ENCODE assay signal across 8 cellular contexts in genomic region chr14:76977793-76978730, GRCh38. TPM values are rescaled to one million over a fixed set of nuclear protein-coding genes. Genes with fewer than 3 reads are reported as not detected.
DNase-seq lines count a peak whose midpoint lies in the region; ATAC-seq and TF ChIP-seq lines count a peak whose summit lies in the region.

No MANE protein-coding gene starts in this region.

- CTCF ChIA-PET in mammary epithelial cell (lab: Charles Lee; ENCODE audit: low non-redundant PET), result no interaction called here
- CTCF ChIA-PET in activated CD4-positive, alpha-beta T cell treated with anti-CD3 and anti-CD28 coated beads for 36 hours (lab: Charles Lee), result interaction anchor here (0.5 to 1.9 kb wide), 8 partner anchors 9 to 91 kb away, joined by 3 to 7 read pairs (median 4); no protein-coding TSS in a partner anchor

- H3F3A ChIP-seq in neural progenitor cell (ENCODE audit: low read depth), result no peaks in the 10 kb centered on the region

- no peak for TF ChIP-seq CTCF in breast epithelium (IDR thresholded peaks at IDR 0.05)
- no peak for TF ChIP-seq CTCF in mammary epithelial cell (conservative IDR thresholded peaks at IDR 0.05 in 1 of 2, IDR thresholded peaks at IDR 0.05 in 1 of 2; ENCODE audit: extremely low read depth in 1 of 2, insufficient read depth in 1 of 2, low read depth in 1 of 2, low read length in 2 of 2)
- no peak for TF ChIP-seq CTCF in neural progenitor cell (IDR thresholded peaks at IDR 0.05)
- no peak for TF ChIP-seq CTCF in testis (IDR thresholded peaks at IDR 0.05)

- H3K9me3 ChIP-seq in breast epithelium, result no peaks in the 10 kb centered on the region
- H3K9me3 ChIP-seq in mammary epithelial cell (replicated peaks; ENCODE audit: insufficient read depth, low read length), result peaks cover 9% of the 10 kb centered on the region
- H3K9me3 ChIP-seq in neural progenitor cell (ENCODE audit: low read depth), result no peaks in the 10 kb centered on the region
- H3K9me3 ChIP-seq in testis, result no peaks in the 10 kb centered on the region

- H3K9ac ChIP-seq in mammary epithelial cell (ENCODE audit: insufficient read depth, low read length) (no peak overlapping the region), neural progenitor cell (no peak overlapping the region)

- H3K27me3 ChIP-seq in breast epithelium (no peaks in the 10 kb centered on the region), mammary epithelial cell (ENCODE audit: insufficient read depth, low read length) (no peaks in the 10 kb centered on the region), neural progenitor cell (no peaks in the 10 kb centered on the region), testis (no peaks in the 10 kb centered on the region)

- intact Hi-C loops in breast epithelium (cut with DNase I; ENCODE audit: low total_unique reads), result no loop called here
- intact Hi-C loops in mammary epithelial cell (cut with micrococcal nuclease), result no loop called here
- intact Hi-C loops in activated CD4-positive, alpha-beta T cell treated with anti-CD3 and anti-CD28 coated beads for 36 hours (cut with DNase I, micrococcal nuclease), result loop anchor here (1.0 to 2.0 kb wide), 5 partner anchors 16 to 119 kb away; partner anchors contain the start of gene IRF2BPL (in 1 of the 2)
- intact Hi-C loops in dendritic cell treated with granulocyte-macrophage colony-stimulating factor and Interleukin-4, amounts not matched to agents 40 ng/mL and 50 ng/mL, for 4 days (cut with micrococcal nuclease), result loop anchor here (2.0 kb wide), 2 partner anchors 15 to 51 kb away; partner anchors contain the start of gene IRF2BPL
- intact Hi-C loops in testis (cut with DNase I; ENCODE audit: low total_unique reads), result no loop called here

- H3K36me3 ChIP-seq in breast epithelium (no peaks in the 10 kb centered on the region), mammary epithelial cell (ENCODE audit: insufficient read depth, low read length) (no peaks in the 10 kb centered on the region), neural progenitor cell (no peaks in the 10 kb centered on the region), testis (ENCODE audit: low read depth, missing control alignments) (no peaks in the 10 kb centered on the region)

- H3K4me3 Mint-ChIP-seq in activated CD4-positive, alpha-beta T cell treated with anti-CD3 and anti-CD28 coated beads for 36 hours, result peak overlapping the region; percentile 53
- no peak overlapping the region for H3K4me3 Mint-ChIP-seq in dendritic cell treated with granulocyte-macrophage colony-stimulating factor and Interleukin-4, amounts not matched to agents 40 ng/mL and 50 ng/mL, for 4 days
- no peak overlapping the region for H3K4me3 Mint-ChIP-seq in neural progenitor cell

- no peak overlapping the region for H2AFZ ChIP-seq in mammary epithelial cell (ENCODE audit: low read depth, low read length)
- no peak overlapping the region for H2AFZ ChIP-seq in neural progenitor cell (replicated peaks)

- peaks cover 10% of the 10 kb centered on the region for H3K9me3 Mint-ChIP-seq in activated CD4-positive, alpha-beta T cell treated with anti-CD3 and anti-CD28 coated beads for 36 hours (ENCODE audit: low read depth)
- peaks cover 8% of the 10 kb centered on the region for H3K9me3 Mint-ChIP-seq in dendritic cell treated with granulocyte-macrophage colony-stimulating factor and Interleukin-4, amounts not matched to agents 40 ng/mL and 50 ng/mL, for 4 days
- H3K9me3 Mint-ChIP-seq in neural progenitor cell, result peaks cover 19% of the 10 kb centered on the region

- H3K36me3 Mint-ChIP-seq in activated CD4-positive, alpha-beta T cell treated with anti-CD3 and anti-CD28 coated beads for 36 hours (ENCODE audit: low read depth), result peaks cover 1% of the 10 kb centered on the region
- H3K36me3 Mint-ChIP-seq in dendritic cell treated with granulocyte-macrophage colony-stimulating factor and Interleukin-4, amounts not matched to agents 40 ng/mL and 50 ng/mL, for 4 days (ENCODE audit: low read depth), result no peaks in the 10 kb centered on the region
- peaks cover 3% of the 10 kb centered on the region for H3K36me3 Mint-ChIP-seq in neural progenitor cell

- peaks cover 26% of the 10 kb centered on the region for H3K4me1 Mint-ChIP-seq in activated CD4-positive, alpha-beta T cell treated with anti-CD3 and anti-CD28 coated beads for 36 hours
- peaks cover 37% of the 10 kb centered on the region for H3K4me1 Mint-ChIP-seq in dendritic cell treated with granulocyte-macrophage colony-stimulating factor and Interleukin-4, amounts not matched to agents 40 ng/mL and 50 ng/mL, for 4 days (ENCODE audit: low read depth)
- peaks cover 31% of the 10 kb centered on the region for H3K4me1 Mint-ChIP-seq in neural progenitor cell

- no peak overlapping the region for H3K4me3 ChIP-seq in breast epithelium
- no peak overlapping the region for H3K4me3 ChIP-seq in mammary epithelial cell (replicated peaks in 1 of 3; ENCODE audit: insufficient read depth in 1 of 3, low read depth in 2 of 3, low read length in 3 of 3)
- H3K4me3 ChIP-seq in neural progenitor cell, result no peak overlapping the region
- H3K4me3 ChIP-seq in testis, result no peak overlapping the region

- peak; percentile 92 for ATAC-seq in HG03520 (IDR thresholded peaks at IDR 0.05; ENCODE audit: unreplicated experiment)
- ATAC-seq in activated CD4-positive, alpha-beta T cell treated with anti-CD3 and anti-CD28 coated beads for 36 hours, result peak; percentile 99

- dilution Hi-C loops in mammary epithelial cell (cut with HindIII; ENCODE audit: low sequenced_read_pairs), result no loop called here

- H3K4me2 ChIP-seq in mammary epithelial cell (ENCODE audit: insufficient read depth, low read depth, low read length) (no peak overlapping the region), neural progenitor cell (no peak overlapping the region)

- no peaks in the 10 kb centered on the region for H4K20me1 ChIP-seq in mammary epithelial cell (ENCODE audit: insufficient read depth, low read length)
- no peaks in the 10 kb centered on the region for H4K20me1 ChIP-seq in neural progenitor cell (ENCODE audit: low read depth)

- TF ChIP-seq POLR2A in breast epithelium (IDR thresholded peaks at IDR 0.05), result no peak
- no peak for TF ChIP-seq POLR2A in testis (IDR thresholded peaks at IDR 0.05)

- peak overlapping the region; percentile 92 for H3K27ac Mint-ChIP-seq in activated CD4-positive, alpha-beta T cell treated with anti-CD3 and anti-CD28 coated beads for 36 hours
- peak overlapping the region; percentile 90 for H3K27ac Mint-ChIP-seq in dendritic cell treated with granulocyte-macrophage colony-stimulating factor and Interleukin-4, amounts not matched to agents 40 ng/mL and 50 ng/mL, for 4 days
- peak overlapping the region; percentile 46 for H3K27ac Mint-ChIP-seq in neural progenitor cell

- WGBS in mammary epithelial cell (ENCODE audit: low coverage, missing lambda C conversion rate), result 78% methylated on average over 5 of the region's 15 CpGs
- WGBS in testis, 2 donors, result 70 to 78% methylated on average over 15 of the region's 15 CpGs

- POLR2A ChIA-PET in activated CD4-positive, alpha-beta T cell treated with anti-CD3 and anti-CD28 coated beads for 36 hours (lab: Charles Lee), result interaction anchor here (0.6 to 2.2 kb wide), 4 partner anchors 16 to 62 kb away, joined by 4 to 15 read pairs (median 6); no protein-coding TSS in a partner anchor

- H3K4me1 ChIP-seq in breast epithelium, result peaks cover 0 to 8% of the 10 kb centered on the region in 2 donors
- peaks cover 7% of the 10 kb centered on the region for H3K4me1 ChIP-seq in mammary epithelial cell (ENCODE audit: insufficient read depth, low read length)
- no peaks in the 10 kb centered on the region for H3K4me1 ChIP-seq in neural progenitor cell
- H3K4me1 ChIP-seq in testis, result peaks cover 5% of the 10 kb centered on the region

- H3K27me3 Mint-ChIP-seq in activated CD4-positive, alpha-beta T cell treated with anti-CD3 and anti-CD28 coated beads for 36 hours, result no peaks in the 10 kb centered on the region
- H3K27me3 Mint-ChIP-seq in dendritic cell treated with granulocyte-macrophage colony-stimulating factor and Interleukin-4, amounts not matched to agents 40 ng/mL and 50 ng/mL, for 4 days, result peaks cover 1% of the 10 kb centered on the region
- peaks cover 3% of the 10 kb centered on the region for H3K27me3 Mint-ChIP-seq in neural progenitor cell (ENCODE audit: insufficient read depth, low read depth)

- DNase-seq in breast epithelium (ENCODE audit: low spot score in 2 of 2) (peak in 1 of 2 donors; percentile 61), mammary epithelial cell (no peak), neural progenitor cell (ENCODE audit: low spot score) (no peak), testis (peak; percentile 81), DMS 273 treated with DMSO at 0.1 percent for 48 hours (lab: John Stamatoyannopoulos, UW) (no peak)
- peak; percentile 94 for DNase-seq in activated CD4-positive, alpha-beta T cell treated with anti-CD3 and anti-CD28 coated beads for 36 hours

- in situ Hi-C loops in mammary epithelial cell (cut with MboI; ENCODE audit: low sequenced_read_pairs in 2 of 2), result no loop called here

- BruUV-seq in mammary epithelial cell (replicated peaks; lab: Mats Ljungman, UMichigan), result no TSS peak

- H3K79me2 ChIP-seq in mammary epithelial cell (ENCODE audit: insufficient read depth, low read length), result no peaks in the 10 kb centered on the region
- H3K79me2 ChIP-seq in neural progenitor cell (ENCODE audit: low read depth), result no peaks in the 10 kb centered on the region

- H3K27ac ChIP-seq in breast epithelium (peak overlapping the region; percentile 67 to 93), mammary epithelial cell (ENCODE audit: insufficient read depth, low read depth, low read length) (no peak overlapping the region), neural progenitor cell (no peak overlapping the region), testis (no peak overlapping the region)

RNA-seq across cellular contexts. Expression of gene IRF2BPL, which starts 50.4 kb away (rescaled TPM):
- total RNA-seq in breast epithelium (10 to 100 TPM; 39.5 to 76.5 (median 47.2) TPM), mammary epithelial cell (10 to 100 TPM; 41.3 to 49.4 TPM), neural progenitor cell (ENCODE audit: low replicate concordance) (4.8 and 14.9 TPM in 2 replicates), testis (100 to 1,000 TPM in 1 of 2 donors, 10 to 100 TPM in 1; 94.6 to 120 TPM)
- polyA plus RNA-seq in mammary epithelial cell (14.0 TPM), testis (ENCODE audit: insufficient read depth, low read depth, low replicate concordance) (30.9 TPM)
- polyA minus RNA-seq in mammary epithelial cell, result 13.7 TPM
- total RNA-seq in activated CD4-positive, alpha-beta T cell treated with anti-CD3 and anti-CD28 coated beads for 36 hours, result 10 to 100 TPM; 34.3 to 40.1 TPM

Comparison
In these comparisons a context has a peak if more than half of its experiments do, and no peak if none do; other contexts are left out.
1. H3K27ac ChIP-seq: peak in breast epithelium (2 of 2); none in mammary epithelial cell (single experiment), neural progenitor cell (single experiment) and testis (0 of 2).
2. DNase-seq: peak in activated CD4-positive, alpha-beta T cell treated with anti-CD3 and anti-CD28 coated beads for 36 hours (single experiment) and testis (single experiment); none in mammary epithelial cell (single experiment), neural progenitor cell (single experiment) and DMS 273 treated with DMSO at 0.1 percent for 48 hours (single experiment).
3. intact Hi-C loops: an anchor here in activated CD4-positive, alpha-beta T cell treated with anti-CD3 and anti-CD28 coated beads for 36 hours (1.0 to 2.0 kb wide) and dendritic cell treated with granulocyte-macrophage colony-stimulating factor and Interleukin-4, amounts not matched to agents 40 ng/mL and 50 ng/mL, for 4 days (2.0 kb wide); none called in breast epithelium, mammary epithelial cell and testis.
4. Peak in every context shown above with its lines, with median percentiles within 50 percentile points of each other: H3K27ac Mint-ChIP-seq.